Comparison of ENCODE assay signal across 14 cellular contexts in genomic region chr20:44186201-44186600, GRCh38. TPM values are rescaled to one million over a fixed set of nuclear protein-coding genes. Genes with fewer than 3 reads are reported as not detected.
DNase-seq lines count a peak whose midpoint lies in the region; ATAC-seq and TF ChIP-seq lines count a peak whose summit lies in the region.
"Had no signal": no experiment of that assay in that cellular context is flagged by ENCODE, and none has a peak within 500 bp of the region (broad histone marks: within the 10 kb centered on the region; RNA-seq: fewer than 3 reads in every experiment).

No MANE protein-coding gene starts in this region.

- H4K91ac ChIP-seq in H9 (ENCODE audit: insufficient read length, low read depth, low read length) (no peak overlapping the region), mesenchymal stem cell (ENCODE audit: low read length) (no peak overlapping the region)

- H3K9me3 ChIP-seq in H9 (ENCODE audit: control insufficient read depth, low read depth, low read length): no peaks in the 10 kb centered on the region
- no peaks in the 10 kb centered on the region for H3K9me3 ChIP-seq in mesenchymal stem cell (ENCODE audit: control insufficient read depth, low read length)
- no peaks in the 10 kb centered on the region for H3K9me3 ChIP-seq in stomach

- no peak overlapping the region for H2BK20ac ChIP-seq in H9 (ENCODE audit: low read depth, low read length, poor library complexity, severe bottlenecking)

- H3K23ac ChIP-seq in H9 (ENCODE audit: insufficient read length, low read depth, low read length): no peak overlapping the region
- H3K23ac ChIP-seq in mesenchymal stem cell (ENCODE audit: low read length in 2 of 2): no peak overlapping the region

- H3K4me3 ChIP-seq in mesenchymal stem cell (ENCODE audit: insufficient read depth in 1 of 2, low read depth in 1 of 2, low read length in 2 of 2) (no peak overlapping the region), stomach (peak overlapping the region; percentile 44 to 55 (median 50))

- H2BK15ac ChIP-seq in H9 (ENCODE audit: low read depth, low read length) (no peak overlapping the region), mesenchymal stem cell (ENCODE audit: low read depth, poor library complexity, severe bottlenecking) (peak overlapping the region; percentile 17)

- TF ChIP-seq CTCF in H9 (conservative IDR thresholded peaks at IDR 0.05) (no peak), chondrocyte (IDR thresholded peaks at IDR 0.05) (no peak), stomach (IDR thresholded peaks at IDR 0.05) (no peak), GM13976 (IDR thresholded peaks at IDR 0.05; ENCODE audit: borderline replicate concordance, control extremely low read depth, extremely low read depth, insufficient read depth, missing control alignments) (no peak)

- no peaks in the 10 kb centered on the region for H3K79me2 ChIP-seq in H9 (ENCODE audit: insufficient read depth, low read length)

- H3T11ph ChIP-seq in H9 (ENCODE audit: low read length): no peak overlapping the region

- H2BK5ac ChIP-seq in H9 (ENCODE audit: insufficient read length, low read length) (no peak overlapping the region), mesenchymal stem cell (ENCODE audit: low read depth, low read length, poor library complexity, severe bottlenecking) (no peak overlapping the region)

- no peak overlapping the region for H3K56ac ChIP-seq in H9 (ENCODE audit: insufficient read length, low read depth, low read length)

- no peaks in the 10 kb centered on the region for H3K9me3 Mint-ChIP-seq in H9
- no peaks in the 10 kb centered on the region for H3K9me3 Mint-ChIP-seq in chondrocyte (ENCODE audit: low read depth)
- H3K9me3 Mint-ChIP-seq: activated naive CD4-positive, alpha-beta T cell treated with anti-CD3 and anti-CD28 coated beads for 36 hours; CD8-positive, alpha-beta T cell had no signal

- no peak overlapping the region for H2BK12ac ChIP-seq in H9 (ENCODE audit: insufficient read length, low read depth, low read length)
- peak overlapping the region in 1 of 2 experiments; percentile 37 for H2BK12ac ChIP-seq in mesenchymal stem cell (ENCODE audit: low read length in 2 of 2)

- H2AK5ac ChIP-seq in H9 (ENCODE audit: insufficient read length, low read length): no peak overlapping the region
- H2AK5ac ChIP-seq in mesenchymal stem cell (ENCODE audit: low read length, severe bottlenecking): no peak overlapping the region

- H3K27me3 Mint-ChIP-seq in H9 (ENCODE audit: low read depth): peaks cover 12% of the 10 kb centered on the region
- H3K27me3 Mint-ChIP-seq in chondrocyte (ENCODE audit: low read depth): no peaks in the 10 kb centered on the region

- peaks cover 14 to 21% of the 10 kb centered on the region in 2 experiments for H3K4me1 Mint-ChIP-seq in H9
- H3K4me1 Mint-ChIP-seq in chondrocyte (ENCODE audit: low read depth): peaks cover 81% of the 10 kb centered on the region

- H3K4ac ChIP-seq in H9 (ENCODE audit: low read depth, low read length) (no peak overlapping the region), mesenchymal stem cell (ENCODE audit: low read depth in 1 of 2, low read length in 2 of 2) (peak overlapping the region in 1 of 2 experiments; percentile 78)

- H3K36me3 Mint-ChIP-seq in H9 (ENCODE audit: insufficient read depth in 1 of 3, low read depth in 3 of 3) (no peaks in the 10 kb centered on the region), chondrocyte (ENCODE audit: low read depth) (peaks cover 3% of the 10 kb centered on the region)
- H3K36me3 Mint-ChIP-seq: CD8-positive, alpha-beta T cell had no signal

- H3K14ac ChIP-seq in H9 (ENCODE audit: insufficient read depth, low read length) (no peak overlapping the region; the same call in 1 of the 2 replicates), mesenchymal stem cell (ENCODE audit: low read length in 2 of 2) (no peak overlapping the region)

- no peak for ATAC-seq in GM19467 (IDR thresholded peaks at IDR 0.05; ENCODE audit: unreplicated experiment)
- ATAC-seq: activated CD8-positive, alpha-beta T cell treated with anti-CD3 and anti-CD28 coated beads, Interleukin-2, amount 10 ng/mL, durations not matched to agents 7 days and 5 days; CD8-positive, alpha-beta T cell had no signal

- no peak overlapping the region for H3K18ac ChIP-seq in H9 (ENCODE audit: insufficient read length, low read depth, low read length)
- peak overlapping the region in 1 of 2 experiments; percentile 55 for H3K18ac ChIP-seq in mesenchymal stem cell (ENCODE audit: low read depth in 1 of 2, low read length in 2 of 2)

- H2AFZ ChIP-seq in H9 (ENCODE audit: low read length): no peak overlapping the region
- H2AFZ ChIP-seq in mesenchymal stem cell (ENCODE audit: low read depth, low read length): no peak overlapping the region

- no peak for TF ChIP-seq EP300 in stomach (IDR thresholded peaks at IDR 0.05)

- no peak overlapping the region for H2BK120ac ChIP-seq in H9 (ENCODE audit: low read depth, low read length, poor library complexity, severe bottlenecking)
- H2BK120ac ChIP-seq in mesenchymal stem cell (ENCODE audit: low read depth, low read length): peak overlapping the region; percentile 90

- H4K8ac ChIP-seq in H9 (replicated peaks; ENCODE audit: insufficient read length, low read depth, low read length) (no peak overlapping the region), mesenchymal stem cell (ENCODE audit: low read length) (no peak overlapping the region)

- intact Hi-C loops in stomach (cut with DNase I; ENCODE audit: low total_unique reads): no loop called here

- no peaks in the 10 kb centered on the region for H3K79me1 ChIP-seq in H9 (ENCODE audit: insufficient read depth, low read depth, low read length, poor library complexity, severe bottlenecking)
- no peaks in the 10 kb centered on the region for H3K79me1 ChIP-seq in mesenchymal stem cell (replicated peaks; ENCODE audit: low read length, poor library complexity, severe bottlenecking)

- DNase-seq in H9 (no peak), chondrocyte (ENCODE audit: low spot score) (no peak), mesenchymal stem cell (no peak), stomach (no peak), GF-D8 (lab: John Stamatoyannopoulos, UW) (no peak), GM13976 (ENCODE audit: low spot score) (no peak), activated T-cell treated with anti-CD3 and anti-CD28 coated beads for 4 hours (no peak)
- DNase-seq: activated CD8-positive, alpha-beta T cell treated with anti-CD3 and anti-CD28 coated beads, Interleukin-2, amount 10 ng/mL, durations not matched to agents 7 days and 5 days; activated naive CD4-positive, alpha-beta T cell treated with anti-CD3 and anti-CD28 coated beads for 36 hours; CD8-positive, alpha-beta T cell; NCI-H2107; T-helper 2 cell had no signal

- H3K9ac ChIP-seq in H9 (ENCODE audit: extremely low read depth, insufficient read length, low read length) (no peak overlapping the region), mesenchymal stem cell (ENCODE audit: low read length) (no peak overlapping the region)

- peaks cover 8% of the 10 kb centered on the region for H3K23me2 ChIP-seq in H9 (ENCODE audit: insufficient read length, low read depth, low read length, poor library complexity, severe bottlenecking)

- H3K27ac Mint-ChIP-seq in H9 (no peak overlapping the region), chondrocyte (ENCODE audit: unreplicated experiment) (peak overlapping the region; percentile 89)
- H3K27ac Mint-ChIP-seq: activated CD8-positive, alpha-beta T cell treated with anti-CD3 and anti-CD28 coated beads, Interleukin-2, amount 10 ng/mL, durations not matched to agents 7 days and 5 days; activated naive CD4-positive, alpha-beta T cell treated with anti-CD3 and anti-CD28 coated beads for 36 hours; CD8-positive, alpha-beta T cell had no signal

- no peak for TF ChIP-seq POLR2A in stomach (IDR thresholded peaks at IDR 0.05)

- no CpG with 5 or more reads among the region's 14 CpGs for WGBS in H9 (ENCODE audit: extremely low coverage, insufficient read length, low lambda C conversion rate)
- WGBS in mesenchymal stem cell: 91% methylated on average over 14 of the region's 14 CpGs
- 79 to 88% (median 85%) methylated on average over 13 to 14 of the region's 14 CpGs for WGBS in stomach, 5 donors

- H3K27me3 ChIP-seq in H9 (ENCODE audit: insufficient read depth, low read length) (no peaks in the 10 kb centered on the region), mesenchymal stem cell (ENCODE audit: control insufficient read depth in 1 of 2, insufficient read depth in 1 of 2, low read length in 2 of 2) (peaks cover 0 to 30% of the 10 kb centered on the region in 2 experiments), stomach (peaks cover 0 to 20% (median 14%) of the 10 kb centered on the region in 3 donors)

- peaks cover 5% of the 10 kb centered on the region; the same call in 1 of the 2 replicates for H3K4me1 ChIP-seq in H9 (ENCODE audit: insufficient read depth, low read length)
- peaks cover 24% of the 10 kb centered on the region for H3K4me1 ChIP-seq in mesenchymal stem cell (ENCODE audit: control insufficient read depth, insufficient read depth, low read depth, low read length)
- peaks cover 6 to 47% (median 27%) of the 10 kb centered on the region in 4 donors for H3K4me1 ChIP-seq in stomach

- no peaks in the 10 kb centered on the region for H4K20me1 ChIP-seq in H9 (ENCODE audit: control insufficient read depth, insufficient read depth, insufficient read length)

- peak overlapping the region; percentile 19 to 61; a peak in 2 of 5 replicates for H3K4me3 Mint-ChIP-seq in H9
- H3K4me3 Mint-ChIP-seq in chondrocyte (ENCODE audit: unreplicated experiment): peak overlapping the region; percentile 91
- H3K4me3 Mint-ChIP-seq: activated CD8-positive, alpha-beta T cell treated with anti-CD3 and anti-CD28 coated beads, Interleukin-2, amount 10 ng/mL, durations not matched to agents 7 days and 5 days; CD8-positive, alpha-beta T cell had no signal

- H3K36me3 ChIP-seq in mesenchymal stem cell (ENCODE audit: control insufficient read depth in 1 of 2, insufficient read depth in 2 of 2, low read depth in 1 of 2, low read length in 2 of 2) (no peaks in the 10 kb centered on the region), stomach (no peaks in the 10 kb centered on the region)

- H3K4me2 ChIP-seq in H9 (ENCODE audit: insufficient read depth, insufficient read length, low read length) (peak overlapping the region; percentile 35), mesenchymal stem cell (ENCODE audit: low read length, poor library complexity, severe bottlenecking) (peak overlapping the region; percentile 71)

- H3K27ac ChIP-seq in H9 (ENCODE audit: insufficient read length, low read depth, low read length) (no peak overlapping the region), mesenchymal stem cell (ENCODE audit: low read length, poor library complexity, severe bottlenecking) (no peak overlapping the region), stomach (peak overlapping the region in 4 of 5 donors; percentile 78 to 91 (median 80))

- H4K5ac ChIP-seq in H9 (ENCODE audit: insufficient read length, low read depth, low read length): no peak overlapping the region

- in situ Hi-C loops in GM13976 (cut with MboI; ENCODE audit: low sequenced_read_pairs, unreplicated experiment): loop anchor here (10.0 kb wide), 1 partner anchor 71 kb away; no protein-coding TSS in a partner anchor

RNA-seq across cellular contexts. Expression of gene JPH2, which starts 0.8 kb away (rescaled TPM):
- total RNA-seq in H9 (2021) (0.31 and 0.35 TPM in 2 replicates), chondrocyte (46.6 to 75.9 TPM (median 71.2 TPM) in 3 replicates), stomach (10 to 100 TPM in 4 of 5 donors, 1 to 10 TPM in 1; 7.6 to 51.9 (median 38.9) TPM)
- 1.9 TPM for polyA plus RNA-seq in mesenchymal stem cell (2013, experiment 1 of 2)
- polyA plus RNA-seq in mesenchymal stem cell (2013, experiment 2 of 2): 1.8 TPM
- polyA plus RNA-seq in stomach: 1 to 10 TPM in 2 of 3 donors, under 1 TPM in 1; 0.15 to 9.1 (median 1.1) TPM
- total RNA-seq: activated naive CD4-positive, alpha-beta T cell treated with anti-CD3 and anti-CD28 coated beads for 36 hours; CD8-positive, alpha-beta T cell; OCI-LY7 had no signal

RNA-seq across cellular contexts. Expression of gene OSER1, which starts 24.4 kb away (rescaled TPM):
- total RNA-seq in H9 (2021): 35.7 and 36.1 TPM in 2 replicates
- 30.3 to 33.0 TPM (median 31.5 TPM) in 3 replicates for total RNA-seq in chondrocyte
- polyA plus RNA-seq in mesenchymal stem cell (2013, experiment 1 of 2): 18.7 TPM
- polyA plus RNA-seq in mesenchymal stem cell (2013, experiment 2 of 2): 19.7 TPM
- total RNA-seq in stomach: 10 to 100 TPM in 4 of 5 donors, 1 to 10 TPM in 1; 7.8 to 87.5 (median 31.9) TPM
- 10 to 100 TPM; 22.9 to 33.5 (median 30.9) TPM for polyA plus RNA-seq in stomach

Comparison
In these comparisons a context has a peak if more than half of its experiments do, and no peak if none do; other contexts are left out.
1. H3K27ac ChIP-seq: peak in stomach (4 of 5); none in H9 (single experiment) and mesenchymal stem cell (single experiment).
2. H3K4me3 ChIP-seq: peak in stomach (4 of 4); none in mesenchymal stem cell (0 of 2).